In genomic region chr14:89024691-89025090, GRCh38 we compare ENCODE assay signal across 18 cellular contexts.
"Had no signal": no experiment of that assay in that cellular context is flagged by ENCODE, and none has a peak within 500 bp of the region (broad histone marks: within the 10 kb centered on the region; RNA-seq: fewer than 3 reads in every experiment).

No MANE protein-coding gene starts in this region.

- H3K27me3 ChIP-seq: right lobe of liver, testis had no signal

- H3K27ac Mint-ChIP-seq: memory B cell; natural killer cell treated with Interleukin-12 subunit alpha and Interleukin-12 subunit beta and Interleukin-15 and Interleukin-18, amount 100 ng/mL, for 72 hours; stimulated activated naive B cell treated with anti-CD40 and anti-IgM and Interleukin-4, amounts not matched to agents 10 μg/mL and 1 μg/mL and 100 μg/mL, for 72 hours; stimulated activated naive CD8-positive, alpha-beta T cell treated with anti-CD3 and anti-CD28 coated beads, Interleukin-15, amount 100 ng/mL, for 72 hours had no signal

- H3K36me3 ChIP-seq: heart right ventricle, left lung, lower lobe of right lung, right lobe of liver, tibial nerve, upper lobe of right lung had no signal

- H3K36me3 Mint-ChIP-seq: memory B cell; natural killer cell treated with Interleukin-12 subunit alpha and Interleukin-12 subunit beta and Interleukin-15 and Interleukin-18, amount 100 ng/mL, for 72 hours; stimulated activated naive B cell treated with anti-CD40 and anti-IgM and Interleukin-4, amounts not matched to agents 10 μg/mL and 1 μg/mL and 100 μg/mL, for 72 hours had no signal

- DNase-seq: cerebellar nuclear complex; dermis blood vessel endothelial cell; heart right ventricle; hypothalamus; left lung; lower lobe of right lung; midbrain; psoas muscle; retina; right lobe of liver; stimulated activated CD4-positive, alpha-beta T cell treated with anti-CD3 and anti-CD28 coated beads, Interleukin-4, amount 100 ng/mL, for 4 hours; stimulated activated naive B cell treated with anti-CD40 and anti-IgM and Interleukin-4, amounts not matched to agents 10 μg/mL and 1 μg/mL and 100 μg/mL, for 72 hours; stimulated activated naive CD8-positive, alpha-beta T cell treated with anti-CD3 and anti-CD28 coated beads, Interleukin-15, amount 100 ng/mL, for 72 hours; testis; upper lobe of right lung had no signal

- H3K4me1 ChIP-seq: psoas muscle had no signal

- H3K4me3 ChIP-seq: heart right ventricle, left lung, lower lobe of right lung, psoas muscle, right lobe of liver, testis, tibial nerve, upper lobe of right lung had no signal

- H3K27ac ChIP-seq: heart right ventricle, lower lobe of right lung, psoas muscle, right lobe of liver, testis, tibial nerve, upper lobe of right lung had no signal

- H3K4me3 Mint-ChIP-seq: memory B cell; natural killer cell treated with Interleukin-12 subunit alpha and Interleukin-12 subunit beta and Interleukin-15 and Interleukin-18, amount 100 ng/mL, for 72 hours; stimulated activated naive B cell treated with anti-CD40 and anti-IgM and Interleukin-4, amounts not matched to agents 10 μg/mL and 1 μg/mL and 100 μg/mL, for 72 hours; stimulated activated naive CD8-positive, alpha-beta T cell treated with anti-CD3 and anti-CD28 coated beads, Interleukin-15, amount 100 ng/mL, for 72 hours had no signal

- H3K9me3 ChIP-seq: left lung, lower lobe of right lung, psoas muscle, right lobe of liver, testis, upper lobe of right lung had no signal

- H3K4me1 Mint-ChIP-seq: memory B cell had no signal

- H3K9me3 Mint-ChIP-seq: memory B cell; natural killer cell treated with Interleukin-12 subunit alpha and Interleukin-12 subunit beta and Interleukin-15 and Interleukin-18, amount 100 ng/mL, for 72 hours; stimulated activated naive B cell treated with anti-CD40 and anti-IgM and Interleukin-4, amounts not matched to agents 10 μg/mL and 1 μg/mL and 100 μg/mL, for 72 hours; stimulated activated naive CD8-positive, alpha-beta T cell treated with anti-CD3 and anti-CD28 coated beads, Interleukin-15, amount 100 ng/mL, for 72 hours had no signal
